ENCODE assay signal across 9 cellular contexts in genomic region chr20:45359406-45360148, GRCh38. TPM values are rescaled to one million over a fixed set of nuclear protein-coding genes. Genes with fewer than 3 reads are reported as not detected.
DNase-seq lines count a peak whose midpoint lies in the region; ATAC-seq and TF ChIP-seq lines count a peak whose summit lies in the region.
"Had no signal": no experiment of that assay in that cellular context is flagged by ENCODE, and none has a peak within 500 bp of the region (broad histone marks: within the 10 kb centered on the region; RNA-seq: fewer than 3 reads in every experiment).

No MANE protein-coding gene starts in this region.

- TF ChIP-seq CTCF in epithelial cell of esophagus (IDR thresholded peaks at IDR 0.05; ENCODE audit: insufficient read depth, low read depth, low read length, missing control alignments) = no peak

- peak overlapping the region; percentile 50 to 89 for H3K27ac ChIP-seq in aorta (ENCODE audit: low read depth in 1 of 2, low read length in 2 of 2)

- intact Hi-C loops in aorta (cut with DNase I) = loop anchor here (5.0 kb wide), 2 partner anchors 37 to 613 kb away; partner anchors contain the start of gene ZNF335 (in 1 of the 2)

- H3K9me3 ChIP-seq in aorta (ENCODE audit: control insufficient read depth, low read length) = no peaks in the 10 kb centered on the region

- no peaks in the 10 kb centered on the region for H3K36me3 ChIP-seq in aorta (ENCODE audit: control insufficient read depth in 1 of 2, insufficient read depth in 2 of 2, low read length in 1 of 2)

- peak; percentile 45 for DNase-seq in activated effector memory CD4-positive, alpha-beta T cell treated with anti-CD3 and anti-CD28 coated beads, Interleukin-2, amount 50 U/mL, for 16 hours
- no peak for DNase-seq in activated effector memory CD4-positive, alpha-beta T cell treated with Interleukin-2 at 50 U/mL for 16 hours
- DNase-seq in epithelial cell of esophagus (ENCODE audit: low read depth) (peak; percentile 87), myocyte (ENCODE audit: low read depth) (peak; percentile 58), aorta (no peak), foreskin melanocyte (no peak), NCI-H1092 (lab: John Stamatoyannopoulos, UW) (no peak)
- DNase-seq: NCI-H187 treated with DMSO at 0.1 percent for 48 hours had no signal

- H3K27me3 ChIP-seq in aorta (ENCODE audit: control insufficient read depth in 1 of 2, insufficient read depth in 2 of 2, low read length in 1 of 2) = no peaks in the 10 kb centered on the region

- H3K4me1 ChIP-seq in aorta (ENCODE audit: control insufficient read depth in 1 of 2, insufficient read depth in 2 of 2, low read length in 2 of 2) = peaks cover 0 to 2% of the 10 kb centered on the region in 2 donors

- H3K4me3 ChIP-seq in epithelial cell of esophagus (ENCODE audit: low read length) (no peak overlapping the region), aorta (ENCODE audit: low read length in 2 of 2) (no peak overlapping the region)

- WGBS in aorta, 2 donors = 78 to 79% methylated on average over 9 of the region's 9 CpGs

- ATAC-seq in aorta (ENCODE audit: low FRiP score) (no peak), GM21515 (IDR thresholded peaks at IDR 0.05; ENCODE audit: unreplicated experiment) (no peak)

RNA-seq across cellular contexts. Expression of gene SYS1, which starts 3.4 kb away (rescaled TPM):
- 12.7 and 13.2 TPM in 2 replicates for total RNA-seq in myocyte
- 16.8 TPM for polyA plus RNA-seq in myocyte (2012)
- total RNA-seq in aorta = 10 to 100 TPM; 20.3 to 25.0 TPM
- 10 to 100 TPM; 14.3 to 14.4 TPM for polyA plus RNA-seq in aorta

RNA-seq across cellular contexts. Expression of gene SDC4, which starts 11.4 kb away (rescaled TPM):
- total RNA-seq in myocyte (34.8 and 51.5 TPM in 2 replicates), aorta (100 to 1,000 TPM in 1 of 2 donors, 10 to 100 TPM in 1; 51.2 to 114 TPM)
- 42.9 TPM for polyA plus RNA-seq in myocyte (2012)
- 10 to 100 TPM; 19.2 to 50.6 TPM for polyA plus RNA-seq in aorta

RNA-seq across cellular contexts. Expression of gene TP53TG5, which starts 18.5 kb away (rescaled TPM):
- total RNA-seq in myocyte = not detected in 2 replicates
- 0.34 TPM for polyA plus RNA-seq in myocyte (2012)
- total RNA-seq in aorta = under 1 TPM; 0.66 to 0.91 TPM
- not detected for polyA plus RNA-seq in aorta

RNA-seq across cellular contexts. Expression of gene DBNDD2, which starts 48.5 kb away (rescaled TPM):
- total RNA-seq in myocyte (3.3 and 3.4 TPM in 2 replicates), aorta (100 to 1,000 TPM; 104 to 123 TPM)
- 5.5 TPM for polyA plus RNA-seq in myocyte (2012)
- polyA plus RNA-seq in aorta = 100 to 1,000 TPM; 140 to 231 TPM

RNA-seq across cellular contexts. Expression of gene MATN4, which starts 51.5 kb away (rescaled TPM):
- not detected in 2 replicates for total RNA-seq in myocyte
- not detected for polyA plus RNA-seq in myocyte (2012)
- total RNA-seq in aorta = under 1 TPM; 0.42 to 0.69 TPM
- under 1 TPM in 1 of 2 donors, not detected in 1; 0.18 TPM for polyA plus RNA-seq in aorta

Comparison
In these comparisons a context has a peak if more than half of its experiments do, and no peak if none do; other contexts are left out.
1. DNase-seq: peak in activated effector memory CD4-positive, alpha-beta T cell treated with anti-CD3 and anti-CD28 coated beads, Interleukin-2, amount 50 U/mL, for 16 hours (single experiment), epithelial cell of esophagus (single experiment) and myocyte (single experiment); none in activated effector memory CD4-positive, alpha-beta T cell treated with Interleukin-2 at 50 U/mL for 16 hours (single experiment), aorta (0 of 2), foreskin melanocyte (single experiment) and NCI-H1092 (single experiment).